In the genomic region with DNA sequence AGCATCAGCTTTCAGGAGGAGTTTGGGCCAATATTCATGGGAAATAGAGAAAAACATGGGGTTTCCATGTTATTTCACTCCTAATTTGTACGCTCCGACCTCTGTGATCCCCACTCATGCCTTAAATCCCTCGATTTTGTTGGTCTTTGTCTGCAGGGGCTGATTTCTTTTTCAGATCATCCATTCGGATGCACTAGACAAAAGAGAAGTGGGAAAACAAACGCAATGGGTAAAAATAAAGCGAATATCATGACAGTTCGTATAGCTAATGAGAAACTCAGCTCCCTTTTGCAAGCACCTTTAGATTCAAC, we compare ENCODE assay signal across 8 cellular contexts. TPM values are rescaled to one million over a fixed set of nuclear protein-coding genes. Genes with fewer than 3 reads are reported as not detected.
DNase-seq lines count a peak whose midpoint lies in the region; ATAC-seq lines count a peak whose summit lies in the region.

No MANE protein-coding gene starts in this region.

- peaks cover 0 to 7% (median 0%) of the 10 kb centered on the region in 5 donors for H3K36me3 ChIP-seq in subcutaneous abdominal adipose tissue (ENCODE audit: control insufficient read depth in 5 of 5, insufficient read depth in 5 of 5, low read length in 5 of 5)

- H3K4me1 ChIP-seq in subcutaneous abdominal adipose tissue (ENCODE audit: control insufficient read depth in 5 of 5, insufficient read depth in 5 of 5, low read length in 5 of 5), result peaks cover 0 to 14% (median 10%) of the 10 kb centered on the region in 5 donors

- DNase-seq in activated CD4-positive, alpha-beta T cell treated with anti-CD3 and anti-CD28 coated beads, Interleukin-2, amount 10 ng/mL, durations not matched to agents 24 days and 14 days, result no peak
- no peak for DNase-seq in activated CD4-positive, alpha-beta T cell treated with anti-CD3 and anti-CD28 coated beads, Interleukin-2, amount 50 U/mL, for 1 hour
- DNase-seq in activated CD8-positive, alpha-beta T cell treated with anti-CD3 and anti-CD28 coated beads, Interleukin-2, amount 10 ng/mL, durations not matched to agents 7 days and 5 days, result no peak
- DNase-seq in immature natural killer cell (no peak), NCI-H446 (lab: John Stamatoyannopoulos, UW) (no peak), foreskin melanocyte (no peak)
- no peak for DNase-seq in stimulated activated CD4-positive, alpha-beta T cell treated with anti-CD3 and anti-CD28 coated beads, Interleukin-2, amount 100 ng/mL, for 48 hours

- H3K27me3 Mint-ChIP-seq in activated CD4-positive, alpha-beta T cell treated with anti-CD3 and anti-CD28 coated beads, Interleukin-2, amount 10 ng/mL, durations not matched to agents 24 days and 14 days, result no peaks in the 10 kb centered on the region
- H3K27me3 Mint-ChIP-seq in activated CD8-positive, alpha-beta T cell treated with anti-CD3 and anti-CD28 coated beads, Interleukin-2, amount 10 ng/mL, durations not matched to agents 7 days and 5 days (ENCODE audit: low read depth), result no peaks in the 10 kb centered on the region
- H3K27me3 Mint-ChIP-seq in immature natural killer cell (ENCODE audit: low read depth in 3 of 3), result peaks cover 2 to 4% (median 2%) of the 10 kb centered on the region in 3 donors

- H3K9ac ChIP-seq in subcutaneous abdominal adipose tissue (ENCODE audit: low read length in 5 of 5), result no peak overlapping the region

- H3K4me1 Mint-ChIP-seq in activated CD4-positive, alpha-beta T cell treated with anti-CD3 and anti-CD28 coated beads, Interleukin-2, amount 10 ng/mL, durations not matched to agents 24 days and 14 days, result peaks cover 26% of the 10 kb centered on the region
- peaks cover 41% of the 10 kb centered on the region for H3K4me1 Mint-ChIP-seq in activated CD8-positive, alpha-beta T cell treated with anti-CD3 and anti-CD28 coated beads, Interleukin-2, amount 10 ng/mL, durations not matched to agents 7 days and 5 days (ENCODE audit: low read depth)
- H3K4me1 Mint-ChIP-seq in immature natural killer cell, result peaks cover 19 to 25% of the 10 kb centered on the region in 2 donors

- H3K27ac Mint-ChIP-seq in activated CD4-positive, alpha-beta T cell treated with anti-CD3 and anti-CD28 coated beads, Interleukin-2, amount 10 ng/mL, durations not matched to agents 24 days and 14 days, result peak overlapping the region; percentile 93
- peak overlapping the region; percentile 95 for H3K27ac Mint-ChIP-seq in activated CD8-positive, alpha-beta T cell treated with anti-CD3 and anti-CD28 coated beads, Interleukin-2, amount 10 ng/mL, durations not matched to agents 7 days and 5 days
- peak overlapping the region in 4 of 6 donors; percentile 23 to 93 (median 88) for H3K27ac Mint-ChIP-seq in immature natural killer cell

- POLR2A ChIA-PET in activated CD8-positive, alpha-beta T cell treated with anti-CD3 and anti-CD28 coated beads, Interleukin-2, amount 10 ng/mL, durations not matched to agents 7 days and 5 days (lab: Charles Lee), result no interaction called here

- CTCF ChIA-PET in activated CD8-positive, alpha-beta T cell treated with anti-CD3 and anti-CD28 coated beads, Interleukin-2, amount 10 ng/mL, durations not matched to agents 7 days and 5 days (lab: Charles Lee), result no interaction called here

- H3K36me3 Mint-ChIP-seq in activated CD4-positive, alpha-beta T cell treated with anti-CD3 and anti-CD28 coated beads, Interleukin-2, amount 10 ng/mL, durations not matched to agents 24 days and 14 days (ENCODE audit: low read depth), result peaks cover 11% of the 10 kb centered on the region
- peaks cover 20% of the 10 kb centered on the region for H3K36me3 Mint-ChIP-seq in activated CD8-positive, alpha-beta T cell treated with anti-CD3 and anti-CD28 coated beads, Interleukin-2, amount 10 ng/mL, durations not matched to agents 7 days and 5 days (ENCODE audit: low read depth)
- H3K36me3 Mint-ChIP-seq in immature natural killer cell, result peaks cover 0 to 3% (median 0%) of the 10 kb centered on the region in 3 donors

- H3K4me3 Mint-ChIP-seq in activated CD4-positive, alpha-beta T cell treated with anti-CD3 and anti-CD28 coated beads, Interleukin-2, amount 10 ng/mL, durations not matched to agents 24 days and 14 days, result peak overlapping the region; percentile 94
- peak overlapping the region; percentile 94 for H3K4me3 Mint-ChIP-seq in activated CD8-positive, alpha-beta T cell treated with anti-CD3 and anti-CD28 coated beads, Interleukin-2, amount 10 ng/mL, durations not matched to agents 7 days and 5 days
- H3K4me3 Mint-ChIP-seq in immature natural killer cell, result peak overlapping the region; percentile 93 to 97 (median 94)

- no peak overlapping the region for H3K27ac ChIP-seq in subcutaneous abdominal adipose tissue (ENCODE audit: low read depth, low read length)

- intact Hi-C loops in activated CD4-positive, alpha-beta T cell treated with anti-CD3 and anti-CD28 coated beads, Interleukin-2, amount 10 ng/mL, durations not matched to agents 24 days and 14 days (cut with micrococcal nuclease), result no loop called here

- peak overlapping the region; percentile 64 to 80 (median 69) for H3K4me3 ChIP-seq in subcutaneous abdominal adipose tissue (ENCODE audit: low read depth in 1 of 5, low read length in 5 of 5)

- ATAC-seq in activated CD8-positive, alpha-beta T cell treated with anti-CD3 and anti-CD28 coated beads, Interleukin-2, amount 10 ng/mL, durations not matched to agents 7 days and 5 days, result no peak

- peaks cover 0 to 6% (median 0%) of the 10 kb centered on the region in 5 donors for H3K27me3 ChIP-seq in subcutaneous abdominal adipose tissue (ENCODE audit: control insufficient read depth in 5 of 5, insufficient read depth in 4 of 5, low read length in 5 of 5)

- no peaks in the 10 kb centered on the region for H3K9me3 ChIP-seq in subcutaneous abdominal adipose tissue (ENCODE audit: control insufficient read depth in 5 of 5, low read length in 5 of 5)

- H3K9me3 Mint-ChIP-seq in activated CD4-positive, alpha-beta T cell treated with anti-CD3 and anti-CD28 coated beads, Interleukin-2, amount 10 ng/mL, durations not matched to agents 24 days and 14 days, result no peaks in the 10 kb centered on the region
- no peaks in the 10 kb centered on the region for H3K9me3 Mint-ChIP-seq in activated CD8-positive, alpha-beta T cell treated with anti-CD3 and anti-CD28 coated beads, Interleukin-2, amount 10 ng/mL, durations not matched to agents 7 days and 5 days (ENCODE audit: insufficient read depth)
- H3K9me3 Mint-ChIP-seq in immature natural killer cell, result no peaks in the 10 kb centered on the region

RNA-seq across cellular contexts. Expression of a gene that starts 0.3 kb away (rescaled TPM):
- total RNA-seq in activated CD4-positive, alpha-beta T cell treated with anti-CD3 and anti-CD28 coated beads, Interleukin-2, amount 10 ng/mL, durations not matched to agents 24 days and 14 days, result 42.6 and 43.4 TPM in 2 replicates
- total RNA-seq in activated CD8-positive, alpha-beta T cell treated with anti-CD3 and anti-CD28 coated beads, Interleukin-2, amount 10 ng/mL, durations not matched to agents 7 days and 5 days, result 10 to 100 TPM; 58.5 to 61.3 TPM
- 1 to 10 TPM; 4.4 to 6.7 (median 5.0) TPM for polyA plus RNA-seq in immature natural killer cell
